Comparison of ENCODE assay signal across 8 cellular contexts in the genomic region with DNA sequence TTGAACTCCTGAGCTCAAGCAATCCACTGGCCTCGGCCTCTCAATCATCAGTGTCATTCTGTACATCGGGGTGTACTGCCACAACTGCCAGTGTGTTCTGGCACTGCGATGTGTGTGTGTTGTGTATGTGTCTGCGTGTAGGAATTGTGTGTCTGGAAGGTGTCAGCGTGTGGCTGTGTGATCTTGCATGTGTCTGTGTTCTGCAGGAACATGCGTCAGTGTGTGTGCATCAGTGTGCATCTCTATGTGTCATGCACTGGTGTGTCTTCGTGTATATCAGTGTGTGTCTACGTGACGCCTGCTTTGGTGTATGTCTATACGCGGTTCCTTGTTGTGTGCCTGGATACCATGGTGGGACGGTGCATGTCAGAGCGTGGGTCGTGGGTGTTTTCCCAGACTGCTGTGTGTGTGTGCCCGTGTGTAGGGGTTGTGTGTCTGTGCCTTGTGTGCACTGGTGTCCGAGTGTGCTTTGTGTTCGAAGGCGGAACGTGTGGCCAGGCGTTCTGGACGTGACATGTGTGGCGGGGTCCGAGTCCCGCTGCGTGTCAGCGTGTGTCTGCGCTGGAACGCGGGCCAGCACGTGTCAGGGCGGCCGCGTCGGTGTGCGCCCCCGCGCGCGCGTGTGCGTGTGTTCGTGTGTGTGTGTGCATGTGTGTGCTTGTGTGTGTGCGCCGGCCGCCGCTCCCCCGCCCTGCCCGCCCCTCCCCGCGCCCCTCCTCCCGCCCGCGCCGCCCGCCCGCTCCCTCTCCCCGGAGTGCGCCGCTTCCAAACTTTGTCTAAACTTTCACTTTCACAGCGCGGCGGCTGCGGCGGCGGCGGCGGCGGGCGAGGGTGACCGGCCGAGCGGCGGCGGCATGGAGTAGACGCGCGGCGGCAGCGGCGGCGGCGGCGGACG. TPM values are rescaled to one million over a fixed set of nuclear protein-coding genes. Genes with fewer than 3 reads are reported as not detected.
DNase-seq lines count a peak whose midpoint lies in the region; ATAC-seq and TF ChIP-seq lines count a peak whose summit lies in the region.

TSS of gene NFIX (plus strand) at position 775 of the 895 bp plus-strand sequence. CDS start 363 bp downstream, outside the sequence.

- H3K4me1 ChIP-seq in OCI-LY1 (ENCODE audit: insufficient read depth, low read length, severe bottlenecking) = no peaks in the 10 kb centered on the region
- peaks cover 5 to 61% (median 25%) of the 10 kb centered on the region in 3 donors for H3K4me1 ChIP-seq in esophagus squamous epithelium

- H3K27me3 ChIP-seq in OCI-LY1 (ENCODE audit: insufficient read depth, low read length) (peaks cover 7% of the 10 kb centered on the region; the same call in 1 of the 2 replicates), esophagus squamous epithelium (peaks cover 0 to 3% (median 0%) of the 10 kb centered on the region in 4 donors)

- H3K36me3 Mint-ChIP-seq in activated T-helper 1 cell treated with anti-CD3 and anti-CD28 coated beads, Interleukin-12 subunit alpha, Interleukin-12 subunit beta, Interleukin-2, Interleukin-4 antibody, amounts not matched to agents 30 ng/mL and 10 ng/mL and 1 ng/mL, durations not matched to agents 14 hours and 24 hours and 36 hours (ENCODE audit: low read depth) = peaks cover 4% of the 10 kb centered on the region
- no peaks in the 10 kb centered on the region for H3K36me3 Mint-ChIP-seq in naive B cell

- H3K79me2 ChIP-seq in OCI-LY1 (ENCODE audit: insufficient read depth, low read length) = no peaks in the 10 kb centered on the region

- no peaks in the 10 kb centered on the region for H3K9me3 Mint-ChIP-seq in activated T-helper 1 cell treated with anti-CD3 and anti-CD28 coated beads, Interleukin-12 subunit alpha, Interleukin-12 subunit beta, Interleukin-2, Interleukin-4 antibody, amounts not matched to agents 30 ng/mL and 10 ng/mL and 1 ng/mL, durations not matched to agents 14 hours and 24 hours and 36 hours
- peaks cover 0 to 2% (median 0%) of the 10 kb centered on the region in 7 donors for H3K9me3 Mint-ChIP-seq in naive B cell

- peaks cover 29% of the 10 kb centered on the region for H3K27me3 Mint-ChIP-seq in activated T-helper 1 cell treated with anti-CD3 and anti-CD28 coated beads, Interleukin-12 subunit alpha, Interleukin-12 subunit beta, Interleukin-2, Interleukin-4 antibody, amounts not matched to agents 30 ng/mL and 10 ng/mL and 1 ng/mL, durations not matched to agents 14 hours and 24 hours and 36 hours (ENCODE audit: insufficient read depth)
- peaks cover 23 to 31% (median 27%) of the 10 kb centered on the region in 3 donors for H3K27me3 Mint-ChIP-seq in naive B cell

- intact Hi-C loops in activated T-helper 1 cell treated with anti-CD3 and anti-CD28 coated beads, Interleukin-12 subunit alpha, Interleukin-12 subunit beta, Interleukin-2, Interleukin-4 antibody, amounts not matched to agents 30 ng/mL and 10 ng/mL and 1 ng/mL, durations not matched to agents 14 hours and 24 hours and 36 hours (cut with micrococcal nuclease) = no loop called here
- intact Hi-C loops in esophagus squamous epithelium (cut with DNase I) = no loop called here

- H3K4me3 ChIP-seq in OCI-LY1 (ENCODE audit: low read depth, low read length, poor library complexity, severe bottlenecking) (peak within 1 kb of the TSS; percentile 47), esophagus squamous epithelium (peak within 1 kb of the TSS; percentile 68 to 93 (median 80))

- H3K9me2 ChIP-seq in OCI-LY1 (ENCODE audit: low read depth, low read length) = no peaks in the 10 kb centered on the region

- H3K4me2 ChIP-seq in OCI-LY1 (ENCODE audit: low read length) = peak within 1 kb of the TSS; percentile 52

- H3K36me3 ChIP-seq in OCI-LY1 (ENCODE audit: insufficient read depth, low read length) (no peaks in the 10 kb centered on the region), esophagus squamous epithelium (no peaks in the 10 kb centered on the region)

- H3K27ac ChIP-seq in OCI-LY1 (ENCODE audit: low read depth, low read length, poor library complexity, severe bottlenecking) (no peak within 1 kb of the TSS), esophagus squamous epithelium (peak within 1 kb of the TSS; percentile 91 to 98 (median 94)), substantia nigra (ENCODE audit: low read depth, low read length, poor library complexity, severe bottlenecking) (peak within 1 kb of the TSS; percentile 86)

- DNase-seq in GM10266 (ENCODE audit: extremely low spot score) (peak; percentile 59), esophagus squamous epithelium (lab: John Stamatoyannopoulos, UW) (no peak), naive B cell (peak; percentile 56), substantia nigra (lab: John Stamatoyannopoulos, UW) (peak in 22 of 49 donors; percentile 22 to 80 (median 43))
- peak; percentile 57 for DNase-seq in activated T-helper 1 cell treated with anti-CD3 and anti-CD28 coated beads, Interleukin-12 subunit alpha, Interleukin-12 subunit beta, Interleukin-2, Interleukin-4 antibody, amounts not matched to agents 30 ng/mL and 10 ng/mL and 1 ng/mL, durations not matched to agents 14 hours and 24 hours and 36 hours (ENCODE audit: low spot score)

- H3K27ac Mint-ChIP-seq in activated T-helper 1 cell treated with anti-CD3 and anti-CD28 coated beads, Interleukin-12 subunit alpha, Interleukin-12 subunit beta, Interleukin-2, Interleukin-4 antibody, amounts not matched to agents 30 ng/mL and 10 ng/mL and 1 ng/mL, durations not matched to agents 14 hours and 24 hours and 36 hours = peak within 1 kb of the TSS; percentile 20
- peak within 1 kb of the TSS; percentile 21 to 96 (median 82) for H3K27ac Mint-ChIP-seq in naive B cell

- H3F3A ChIP-seq in OCI-LY1 (ENCODE audit: insufficient read depth, low read length) = no peaks in the 10 kb centered on the region

- no peak within 1 kb of the TSS for H3K9ac ChIP-seq in OCI-LY1 (ENCODE audit: low read length)

- TF ChIP-seq POLR2A in esophagus squamous epithelium (IDR thresholded peaks at IDR 0.05) = no peak

- H2AFZ ChIP-seq in OCI-LY1 (ENCODE audit: low read length) = no peak within 1 kb of the TSS

- 1 to 35% methylated on average over 11 to 23 of the region's 84 CpGs for WGBS in esophagus squamous epithelium, 2 donors

- H3K9me3 ChIP-seq in OCI-LY1 (ENCODE audit: low read length) (no peaks in the 10 kb centered on the region), esophagus squamous epithelium (no peaks in the 10 kb centered on the region)

- H4K20me1 ChIP-seq in OCI-LY1 (ENCODE audit: insufficient read depth, low read length) = no peaks in the 10 kb centered on the region

- H3K4me1 Mint-ChIP-seq in activated T-helper 1 cell treated with anti-CD3 and anti-CD28 coated beads, Interleukin-12 subunit alpha, Interleukin-12 subunit beta, Interleukin-2, Interleukin-4 antibody, amounts not matched to agents 30 ng/mL and 10 ng/mL and 1 ng/mL, durations not matched to agents 14 hours and 24 hours and 36 hours (ENCODE audit: low read depth) = peaks cover 7% of the 10 kb centered on the region
- peaks cover 12 to 18% (median 15%) of the 10 kb centered on the region in 3 donors for H3K4me1 Mint-ChIP-seq in naive B cell

- TF ChIP-seq CTCF in GM10266 (IDR thresholded peaks at IDR 0.05; ENCODE audit: control insufficient read depth, insufficient read depth, low read depth, missing control alignments) (peak; percentile 11), OCI-LY1 (IDR thresholded peaks at IDR 0.05; ENCODE audit: low read length) (no peak), esophagus squamous epithelium (IDR thresholded peaks at IDR 0.05) (no peak)

- peak within 1 kb of the TSS; percentile 93 for H3K4me3 Mint-ChIP-seq in activated T-helper 1 cell treated with anti-CD3 and anti-CD28 coated beads, Interleukin-12 subunit alpha, Interleukin-12 subunit beta, Interleukin-2, Interleukin-4 antibody, amounts not matched to agents 30 ng/mL and 10 ng/mL and 1 ng/mL, durations not matched to agents 14 hours and 24 hours and 36 hours
- peak within 1 kb of the TSS; percentile 92 to 97 (median 94) for H3K4me3 Mint-ChIP-seq in naive B cell

- ATAC-seq in naive B cell (ENCODE audit: low read depth in 2 of 2) (peak; percentile 64 to 68), HG03521 (IDR thresholded peaks at IDR 0.05; ENCODE audit: unreplicated experiment) (no peak), GM19328 (IDR thresholded peaks at IDR 0.05; ENCODE audit: unreplicated experiment) (no peak)

RNA-seq across cellular contexts. Expression of gene NFIX, which starts in this region (rescaled TPM):
- 4.5 and 8.0 TPM in 2 replicates for total RNA-seq in activated T-helper 1 cell treated with anti-CD3 and anti-CD28 coated beads, Interleukin-12 subunit alpha, Interleukin-12 subunit beta, Interleukin-2, Interleukin-4 antibody, amounts not matched to agents 30 ng/mL and 10 ng/mL and 1 ng/mL, durations not matched to agents 14 hours and 24 hours and 36 hours
- total RNA-seq in esophagus squamous epithelium = 10 to 100 TPM; 32.3 to 81.2 (median 51.6) TPM
- 1 to 10 TPM in 2 of 6 donors, under 1 TPM in 2, not detected in 2; 0.21 to 2.1 (median 1.1) TPM for polyA plus RNA-seq in naive B cell (ENCODE audit: low read depth in 6 of 6)

Comparison
In these comparisons a context has a peak if more than half of its experiments do, and no peak if none do; other contexts are left out.
1. ATAC-seq: peak in naive B cell (2 of 2); none in HG03521 (single experiment) and GM19328 (single experiment).